24 cellular contexts compared by ENCODE assay signal in genomic region chr19:30212574-30212973, GRCh38.
"Had no signal": no experiment of that assay in that cellular context is flagged by ENCODE, and none has a peak within 500 bp of the region (broad histone marks: within the 10 kb centered on the region; RNA-seq: fewer than 3 reads in every experiment).

No MANE protein-coding gene starts in this region.

- H3K36me3 ChIP-seq: sigmoid colon, tibial artery, upper lobe of left lung, uterus had no signal

- H3K4me3 Mint-ChIP-seq: effector memory CD8-positive, alpha-beta T cell; immature natural killer cell; memory B cell; naive thymus-derived CD4-positive, alpha-beta T cell; nephron progenitor cell; stimulated activated memory B cell treated with anti-CD40 and anti-IgM and Interleukin-4, amounts not matched to agents 10 μg/mL and 1 μg/mL and 100 μg/mL, for 72 hours had no signal

- H3K36me3 Mint-ChIP-seq: immature natural killer cell; memory B cell; naive thymus-derived CD4-positive, alpha-beta T cell; stimulated activated memory B cell treated with anti-CD40 and anti-IgM and Interleukin-4, amounts not matched to agents 10 μg/mL and 1 μg/mL and 100 μg/mL, for 72 hours had no signal

- H3K79me2 ChIP-seq: parathyroid adenoma had no signal

- H3K4me3 ChIP-seq: lung, sigmoid colon, testis, tibial artery, upper lobe of left lung, uterus had no signal

- H3K4me1 ChIP-seq: parathyroid adenoma, sigmoid colon, tibial artery, upper lobe of left lung, uterus had no signal

- H3K9ac ChIP-seq: parathyroid adenoma had no signal

- DNase-seq: cortex of kidney; effector memory CD8-positive, alpha-beta T cell; hypothalamus; immature natural killer cell; midbrain; naive thymus-derived CD4-positive, alpha-beta T cell; nephron progenitor cell; occipital lobe; sigmoid colon; stimulated activated CD4-positive, alpha-beta T cell treated with anti-CD3 and anti-CD28 coated beads, Interleukin-2, amount 100 ng/mL, for 24 hours; stimulated activated CD4-positive, alpha-beta T cell treated with anti-CD3 and anti-CD28 coated beads, Interleukin-4, amount 100 ng/mL, for 24 hours; stimulated activated naive CD8-positive, alpha-beta T cell treated with anti-CD3 and anti-CD28 coated beads, Interleukin-15, Interleukin-2, amounts not matched to agents 100 U/mL and 50 U/mL, for 24 hours; substantia nigra; testis; tibial artery; upper lobe of left lung; uterus had no signal

- H3K9me3 ChIP-seq: sigmoid colon, testis, tibial artery, upper lobe of left lung, uterus had no signal

- H3K27me3 ChIP-seq: testis, uterus had no signal

- ATAC-seq: effector memory CD8-positive, alpha-beta T cell; naive thymus-derived CD4-positive, alpha-beta T cell; stimulated activated memory B cell treated with anti-CD40 and anti-IgM and Interleukin-4, amounts not matched to agents 10 μg/mL and 1 μg/mL and 100 μg/mL, for 72 hours; stimulated activated naive CD8-positive, alpha-beta T cell treated with anti-CD3 and anti-CD28 coated beads, Interleukin-15, Interleukin-2, amounts not matched to agents 100 U/mL and 50 U/mL, for 24 hours had no signal

- H3K27ac Mint-ChIP-seq: effector memory CD8-positive, alpha-beta T cell; immature natural killer cell; memory B cell; naive thymus-derived CD4-positive, alpha-beta T cell; nephron progenitor cell; progenitor cell of endocrine pancreas; stimulated activated memory B cell treated with anti-CD40 and anti-IgM and Interleukin-4, amounts not matched to agents 10 μg/mL and 1 μg/mL and 100 μg/mL, for 72 hours had no signal

- H3K27me3 Mint-ChIP-seq: memory B cell had no signal

- H3K9me3 Mint-ChIP-seq: effector memory CD8-positive, alpha-beta T cell; nephron progenitor cell had no signal

- FAIRE-seq: frontal cortex, keratinocyte had no signal

- H3K27ac ChIP-seq: parathyroid adenoma, sigmoid colon, testis, tibial artery, upper lobe of left lung, uterus had no signal

- H3K4me1 Mint-ChIP-seq: memory B cell had no signal

- H2AFZ ChIP-seq: parathyroid adenoma had no signal
